ENCODE assay signal across 1 cellular context in genomic region chr16:84284168-84284722, GRCh38.
TF ChIP-seq lines count a peak whose summit lies in the region.

No MANE protein-coding gene starts in this region.

TF ChIP-seq in H1, 55 proteins besides CTCF, POLR2A, EP300 and RAD21:
- TF ChIP-seq BCL11A (IDR thresholded peaks at IDR 0.05; ENCODE audit: low read depth in 2 of 2, low read length in 2 of 2) (no peak), SP2 (IDR thresholded peaks at IDR 0.05; ENCODE audit: low read length) (no peak), ASH2L (IDR thresholded peaks at IDR 0.05; ENCODE audit: low read length) (no peak), SP1 (IDR thresholded peaks at IDR 0.05; ENCODE audit: low read depth, low read length) (0 out of 2 replicates have a peak, but pooled peaks have one; percentile 25), NANOG (IDR thresholded peaks at IDR 0.05; ENCODE audit: insufficient read depth, low read depth, low read length, poor library complexity, severe bottlenecking) (no peak), CEBPB (IDR thresholded peaks at IDR 0.05; ENCODE audit: low read depth, low read length) (peak; percentile 97)
TF ChIP-seq in H1: peak in this region for 2.
